23 cellular contexts compared by ENCODE assay signal in the genomic region with DNA sequence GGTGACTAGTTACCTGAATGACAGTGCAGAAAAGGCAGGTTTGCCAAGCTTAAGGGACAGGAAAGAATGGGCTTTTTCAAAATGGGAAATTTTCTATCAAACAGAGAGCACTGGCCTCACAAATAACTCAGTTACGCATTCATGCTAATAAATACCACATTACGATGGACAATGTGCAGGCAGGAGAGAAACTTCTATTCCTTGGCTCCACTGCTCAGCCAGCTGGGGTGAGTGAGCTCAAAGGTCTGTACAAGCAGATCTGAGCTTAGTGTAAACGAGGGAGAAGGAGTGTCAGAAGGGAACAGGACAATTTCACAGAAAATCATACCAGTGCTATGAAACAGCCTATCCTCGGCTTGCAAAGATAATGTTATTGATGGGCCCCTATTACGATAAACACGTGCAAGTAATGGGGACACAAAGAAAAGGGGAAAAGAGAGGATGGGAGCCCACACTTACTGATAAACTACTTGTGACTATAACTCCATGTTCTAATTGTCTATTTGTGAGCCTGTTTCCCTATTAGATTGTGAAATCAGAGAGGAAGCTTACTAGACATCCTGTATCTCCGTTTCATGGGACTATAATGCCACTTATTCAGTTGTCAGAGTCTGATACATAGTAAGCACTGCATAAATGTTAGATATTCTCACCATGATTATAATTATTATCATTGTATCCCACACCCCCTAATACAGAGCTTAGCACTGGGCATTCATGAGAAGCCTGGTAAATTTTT. TPM values are rescaled to one million over a fixed set of nuclear protein-coding genes. Genes with fewer than 3 reads are reported as not detected.
A peak's percentile ranks its signal among the peaks of the same experiment; 100 is the strongest.
DNase-seq lines count a peak whose midpoint lies in the region; ATAC-seq, FAIRE-seq and TF ChIP-seq lines count a peak whose summit lies in the region.
"Had no signal": no experiment of that assay in that cellular context is flagged by ENCODE, and none has a peak within 500 bp of the region (broad histone marks: within the 10 kb centered on the region; RNA-seq: fewer than 3 reads in every experiment).

No MANE protein-coding gene starts in this region.

- peaks cover 5% of the 10 kb centered on the region for H3K4me1 Mint-ChIP-seq in nephron progenitor cell
- H3K4me1 Mint-ChIP-seq: activated naive CD4-positive, alpha-beta T cell treated with anti-CD3 and anti-CD28 coated beads, Interleukin-2, amount 50 U/mL, for 24 hours; stimulated activated naive CD8-positive, alpha-beta T cell treated with anti-CD3 and anti-CD28 coated beads, Interleukin-15, amount 100 ng/mL, for 72 hours had no signal

- TF ChIP-seq CTCF in liver (IDR thresholded peaks at IDR 0.05; ENCODE audit: low read depth, low read length, missing input control) (no peak), HepG2 (CRISPR knock-in tag; IDR thresholded peaks at IDR 0.05) (no peak), nephron progenitor cell (IDR thresholded peaks at IDR 0.05) (no peak), MM.1S (IDR thresholded peaks at IDR 0.05; ENCODE audit: low read length) (no peak)

- no peak overlapping the region for H3K4me3 Mint-ChIP-seq in nephron progenitor cell
- H3K4me3 Mint-ChIP-seq: activated naive CD4-positive, alpha-beta T cell treated with anti-CD3 and anti-CD28 coated beads, Interleukin-2, amount 50 U/mL, for 24 hours; activated T-cell treated with anti-CD3 and anti-CD28 coated beads, Interleukin-2, amount 50 U/mL, for 4 hours; natural killer cell treated with Interleukin-12 subunit alpha and Interleukin-12 subunit beta and Interleukin-15 and Interleukin-18, amount 100 ng/mL, for 72 hours; stimulated activated naive CD8-positive, alpha-beta T cell treated with anti-CD3 and anti-CD28 coated beads, Interleukin-15, amount 100 ng/mL, for 72 hours had no signal

- TF ChIP-seq RAD21 in liver (IDR thresholded peaks at IDR 0.05) (peak in 1 of 2 donors; percentile 13), HepG2 (CRISPR knock-in tag; IDR thresholded peaks at IDR 0.05) (no peak)

- POLR2A ChIA-PET in HepG2 (lab: Yijun Ruan, JAX), result no interaction called here

- H3K27ac Mint-ChIP-seq in nephron progenitor cell, result no peak overlapping the region
- H3K27ac Mint-ChIP-seq: activated naive CD4-positive, alpha-beta T cell treated with anti-CD3 and anti-CD28 coated beads, Interleukin-2, amount 50 U/mL, for 24 hours; natural killer cell treated with Interleukin-12 subunit alpha and Interleukin-12 subunit beta and Interleukin-15 and Interleukin-18, amount 100 ng/mL, for 72 hours; stimulated activated naive CD8-positive, alpha-beta T cell treated with anti-CD3 and anti-CD28 coated beads, Interleukin-15, amount 100 ng/mL, for 72 hours had no signal

- intact Hi-C loops in HepG2 (cut with micrococcal nuclease; ENCODE audit: unreplicated experiment), result no loop called here
- intact Hi-C loops in left ventricle myocardium superior (cut with micrococcal nuclease), result no loop called here
- intact Hi-C loops in aorta (cut with DNase I), result no loop called here

- H3K27ac ChIP-seq in liver (ENCODE audit: low read depth in 1 of 2, low read length in 2 of 2), result peak overlapping the region; percentile 56 to 80
- no peak overlapping the region for H3K27ac ChIP-seq in HepG2 (ENCODE audit: extremely low read length, insufficient read depth, low read length)
- peak overlapping the region; percentile 77 for H3K27ac ChIP-seq in rectal smooth muscle tissue (ENCODE audit: low read depth, low read length)
- H3K27ac ChIP-seq in aorta (ENCODE audit: low read depth in 1 of 2, low read length in 2 of 2), result no peak overlapping the region
- no peak overlapping the region for H3K27ac ChIP-seq in MM.1S (ENCODE audit: low read length)
- H3K27ac ChIP-seq: A549, parathyroid adenoma, RWPE1 had no signal

- H3K79me2 ChIP-seq in HepG2 (ENCODE audit: insufficient read depth, low read length) (no peaks in the 10 kb centered on the region), MM.1S (ENCODE audit: low read length) (no peaks in the 10 kb centered on the region)
- H3K79me2 ChIP-seq: parathyroid adenoma had no signal

- H4K20me1 ChIP-seq in HepG2 (ENCODE audit: insufficient read depth, low read length) (no peaks in the 10 kb centered on the region), MM.1S (ENCODE audit: insufficient read depth, low read length) (no peaks in the 10 kb centered on the region; the same call in 1 of the 2 replicates)

- no peaks in the 10 kb centered on the region for H3K27me3 ChIP-seq in liver (ENCODE audit: control insufficient read depth in 4 of 4, insufficient read depth in 4 of 4, low read length in 3 of 4)
- no peaks in the 10 kb centered on the region for H3K27me3 ChIP-seq in HepG2 (ENCODE audit: control insufficient read depth in 1 of 2, insufficient read depth in 2 of 2, low read length in 2 of 2)
- H3K27me3 ChIP-seq in rectal smooth muscle tissue (ENCODE audit: control insufficient read depth, insufficient read depth, low read length), result no peaks in the 10 kb centered on the region
- no peaks in the 10 kb centered on the region for H3K27me3 ChIP-seq in aorta (ENCODE audit: control insufficient read depth in 1 of 2, insufficient read depth in 2 of 2, low read length in 1 of 2)
- H3K27me3 ChIP-seq in MM.1S (replicated peaks; ENCODE audit: insufficient read depth, low read length), result no peaks in the 10 kb centered on the region

- WGBS in liver, result 27% methylated on average over 7 of the region's 7 CpGs
- WGBS in HepG2 (ENCODE audit: low lambda C conversion rate), result 53% methylated on average over 7 of the region's 7 CpGs
- WGBS in aorta, 2 donors, result 81 to 92% methylated on average over 7 of the region's 7 CpGs

- H3K4me2 ChIP-seq in HepG2 (ENCODE audit: low read depth, low read length), result no peak overlapping the region
- no peak overlapping the region for H3K4me2 ChIP-seq in MM.1S (ENCODE audit: low read depth, low read length)
- H3K4me2 ChIP-seq: A549 had no signal

- H3K4me3 ChIP-seq in liver (ENCODE audit: low read depth in 1 of 3, low read length in 3 of 3), result no peak overlapping the region
- no peak overlapping the region for H3K4me3 ChIP-seq in HepG2 (replicated peaks in 1 of 3; ENCODE audit: insufficient read depth in 1 of 3, low read depth in 2 of 3, low read length in 3 of 3)
- H3K4me3 ChIP-seq in rectal smooth muscle tissue (ENCODE audit: low read length), result no peak overlapping the region
- H3K4me3 ChIP-seq in aorta (ENCODE audit: low read length in 2 of 2), result no peak overlapping the region
- no peak overlapping the region for H3K4me3 ChIP-seq in MM.1S (ENCODE audit: low read length)
- H3K4me3 ChIP-seq: A549, HAP-1 had no signal

- H3K4me1 ChIP-seq in liver (ENCODE audit: control insufficient read depth in 4 of 4, insufficient read depth in 4 of 4, low read length in 3 of 4) (peaks cover 0 to 23% (median 14%) of the 10 kb centered on the region in 4 donors), HepG2 (ENCODE audit: insufficient read depth, low read length) (no peaks in the 10 kb centered on the region), rectal smooth muscle tissue (ENCODE audit: control insufficient read depth, insufficient read depth, low read length) (peaks cover 21% of the 10 kb centered on the region), aorta (ENCODE audit: control insufficient read depth in 1 of 2, insufficient read depth in 2 of 2, low read length in 2 of 2) (peaks cover 0 to under 1% of the 10 kb centered on the region in 2 donors), MM.1S (ENCODE audit: low read length) (no peaks in the 10 kb centered on the region)
- H3K4me1 ChIP-seq: A549, HAP-1, parathyroid adenoma had no signal

- H3K9me3 ChIP-seq in liver (ENCODE audit: control insufficient read depth in 4 of 4, low read length in 3 of 4) (no peaks in the 10 kb centered on the region), HepG2 (ENCODE audit: low read length) (peaks cover 26% of the 10 kb centered on the region), aorta (ENCODE audit: control insufficient read depth, low read length) (no peaks in the 10 kb centered on the region), MM.1S (replicated peaks; ENCODE audit: insufficient read depth, low read length) (no peaks in the 10 kb centered on the region)

- in situ Hi-C loops in HepG2 (cut with HindIII; ENCODE audit: extremely low pct_ligation_motif_present, low pct_unique_long_range_greater_than_20kb), result no loop called here

- no TSS peak for BruUV-seq in HepG2 (replicated peaks; lab: Mats Ljungman, UMichigan)

- no peak for ATAC-seq in HepG2
- ATAC-seq in left ventricle myocardium superior, result peak; percentile 92
- ATAC-seq in aorta (ENCODE audit: low FRiP score), result no peak
- ATAC-seq: A549; activated T-cell treated with anti-CD3 and anti-CD28 coated beads, Interleukin-2, amount 50 U/mL, for 4 hours; natural killer cell treated with Interleukin-12 subunit alpha and Interleukin-12 subunit beta and Interleukin-15 and Interleukin-18, amount 100 ng/mL, for 72 hours; stimulated activated naive CD8-positive, alpha-beta T cell treated with anti-CD3 and anti-CD28 coated beads, Interleukin-15, amount 100 ng/mL, for 72 hours had no signal

- no peak for FAIRE-seq in HepG2 (lab: Jason Lieb, UNC)
- FAIRE-seq: A549, islet of Langerhans had no signal

- H3F3A ChIP-seq in MM.1S (ENCODE audit: insufficient read depth, low read length), result no peaks in the 10 kb centered on the region

- H3K9ac ChIP-seq in liver (ENCODE audit: low read depth in 1 of 2, low read length in 2 of 2), result no peak overlapping the region
- H3K9ac ChIP-seq in HepG2 (ENCODE audit: insufficient read depth, low read depth, low read length), result no peak overlapping the region
- no peak overlapping the region for H3K9ac ChIP-seq in rectal smooth muscle tissue (ENCODE audit: low read length)
- H3K9ac ChIP-seq in MM.1S (ENCODE audit: low read length), result no peak overlapping the region
- H3K9ac ChIP-seq: parathyroid adenoma had no signal

- peaks cover 65% of the 10 kb centered on the region for H3K9me3 Mint-ChIP-seq in nephron progenitor cell
- H3K9me3 Mint-ChIP-seq: natural killer cell treated with Interleukin-12 subunit alpha and Interleukin-12 subunit beta and Interleukin-15 and Interleukin-18, amount 100 ng/mL, for 72 hours had no signal

- no peak for TF ChIP-seq EP300 in HepG2 (IDR thresholded peaks at IDR 0.05; ENCODE audit: low read depth in 2 of 2, low read length in 2 of 2)
- TF ChIP-seq EP300 in HepG2 (CRISPR knock-in tag; IDR thresholded peaks at IDR 0.05; ENCODE audit: borderline replicate concordance), result no peak

- no peak for TF ChIP-seq POLR2A in HepG2 (IDR thresholded peaks at IDR 0.05; ENCODE audit: insufficient read depth in 1 of 2, low read depth in 2 of 2, low read length in 2 of 2)

- CTCF ChIA-PET in HepG2 (lab: Yijun Ruan, JAX; ENCODE audit: low intra/inter-chr PET ratio, low total read pairs), result no interaction called here

- no peaks in the 10 kb centered on the region for H3K9me2 ChIP-seq in MM.1S (replicated peaks; ENCODE audit: insufficient read depth, low read length)

- peaks cover 95% of the 10 kb centered on the region for H3K36me3 Mint-ChIP-seq in nephron progenitor cell (ENCODE audit: low read depth)
- H3K36me3 Mint-ChIP-seq: activated naive CD4-positive, alpha-beta T cell treated with anti-CD3 and anti-CD28 coated beads, Interleukin-2, amount 50 U/mL, for 24 hours had no signal

- DNase-seq in HepG2 (ENCODE audit: low spot score), result no peak
- DNase-seq in left ventricle myocardium superior, result peak; percentile 41
- no peak for DNase-seq in nephron progenitor cell
- no peak for DNase-seq in aorta
- no peak for DNase-seq in MM.1S
- DNase-seq in COR-L47 (lab: John Stamatoyannopoulos, UW), result no peak
- DNase-seq: activated T-cell treated with anti-CD3 and anti-CD28 coated beads, Interleukin-2, amount 50 U/mL, for 4 hours; Kasumi-1; NCI-H1105 treated with DMSO at 0.1 percent for 48 hours; NCI-H510A; NK-92 treated with Interleukin-12 subunit alpha and Interleukin-12 subunit beta, amount 100 ng/mL, for 24 hours; stimulated activated CD4-positive, alpha-beta T cell treated with anti-CD3 and anti-CD28 coated beads, Interleukin-4, amount 100 ng/mL, for 4 hours; stimulated activated naive CD8-positive, alpha-beta T cell treated with anti-CD3 and anti-CD28 coated beads, Interleukin-15, amount 100 ng/mL, for 72 hours; T1000 had no signal

- H2AFZ ChIP-seq in HepG2 (ENCODE audit: low read length), result no peak overlapping the region
- H2AFZ ChIP-seq in MM.1S (ENCODE audit: low read length), result no peak overlapping the region
- H2AFZ ChIP-seq: parathyroid adenoma had no signal

- H3K27me3 Mint-ChIP-seq in nephron progenitor cell (ENCODE audit: low read depth, poor library complexity), result no peaks in the 10 kb centered on the region
- H3K27me3 Mint-ChIP-seq: stimulated activated naive CD8-positive, alpha-beta T cell treated with anti-CD3 and anti-CD28 coated beads, Interleukin-15, amount 100 ng/mL, for 72 hours had no signal

- H3K36me3 ChIP-seq in liver (ENCODE audit: control insufficient read depth in 4 of 4, insufficient read depth in 3 of 4, low read depth in 1 of 4, low read length in 3 of 4), result peaks cover 0 to 4% (median 2%) of the 10 kb centered on the region in 4 donors
- H3K36me3 ChIP-seq in HepG2 (replicated peaks in 1 of 2; ENCODE audit: control insufficient read depth in 1 of 2, insufficient read depth in 2 of 2, low read length in 2 of 2), result no peaks in the 10 kb centered on the region
- H3K36me3 ChIP-seq in rectal smooth muscle tissue (ENCODE audit: control insufficient read depth, insufficient read depth, low read length), result no peaks in the 10 kb centered on the region
- H3K36me3 ChIP-seq in aorta (ENCODE audit: control insufficient read depth in 1 of 2, insufficient read depth in 2 of 2, low read length in 1 of 2), result peaks cover under 1 to 4% of the 10 kb centered on the region in 2 donors
- H3K36me3 ChIP-seq in MM.1S (replicated peaks; ENCODE audit: insufficient read depth, low read length), result peaks cover 6% of the 10 kb centered on the region

RNA-seq across cellular contexts. Expression of gene AMOTL1, which starts 46.3 kb away (rescaled TPM):
- total RNA-seq in liver (10 to 100 TPM in 1 of 2 donors, 1 to 10 TPM in 1; 5.5 to 29.5 TPM), HepG2 (2016; rRNA removed; fragmentation: Illumina TruSeq; extraction: Trizol) (0.20 and 0.24 TPM in 2 replicates), left ventricle myocardium superior (46.3 TPM), aorta (10 to 100 TPM; 66.2 to 78.5 TPM)
- polyA plus RNA-seq in liver (1 to 10 TPM; 2.2 to 8.9 TPM), HepG2 (2011; rRNA removed) (0.01 and 0.03 TPM in 2 replicates), aorta (10 to 100 TPM; 12.5 to 13.0 TPM)
- under 0.01 TPM in 2 replicates for total RNA-seq in HepG2 (2016; cell fraction: cytosol; rRNA removed; fragmentation: Illumina TruSeq; extraction: Trizol; ENCODE audit: low read depth)
- 0.07 and 0.19 TPM in 2 replicates for total RNA-seq in HepG2 (2016; cell fraction: insoluble cytoplasmic fraction; rRNA removed; fragmentation: Illumina TruSeq; extraction: Trizol)
- total RNA-seq in HepG2 (2016; cell fraction: membrane; rRNA removed; fragmentation: Illumina TruSeq; extraction: Trizol), result 0.03 TPM in 2 replicates
- 0.06 and 0.22 TPM in 2 replicates for total RNA-seq in HepG2 (2016; cell fraction: nucleus; rRNA removed; fragmentation: Illumina TruSeq; extraction: Trizol)
- polyA plus RNA-seq in HepG2 (2011; cell fraction: cytosol; rRNA removed), result 0.03 and 0.06 TPM in 2 replicates
- polyA plus RNA-seq in HepG2 (2011; cell fraction: nucleus; rRNA removed), result 0.05 TPM in 2 replicates
- polyA plus RNA-seq in HepG2 (2012), result 0.03 TPM in 2 replicates
- polyA plus RNA-seq in HepG2 (2016; cell fraction: cytosol; fragmentation: Illumina TruSeq; extraction: Trizol; ENCODE audit: low read depth), result not detected in 2 replicates
- 0.04 and 0.26 TPM in 2 replicates for polyA plus RNA-seq in HepG2 (2016; cell fraction: insoluble cytoplasmic fraction; fragmentation: Illumina TruSeq; extraction: Trizol; ENCODE audit: low read depth)
- 0.02 TPM in 2 replicates for polyA plus RNA-seq in HepG2 (2016; cell fraction: membrane; fragmentation: Illumina TruSeq; extraction: Trizol; ENCODE audit: low read depth)
- 0.05 and 0.31 TPM in 2 replicates for polyA plus RNA-seq in HepG2 (2016; cell fraction: nucleus; fragmentation: Illumina TruSeq; extraction: Trizol; ENCODE audit: insufficient read depth, low read depth)
- 0.10 and 17.0 TPM in 2 replicates for polyA minus RNA-seq in HepG2 (2011; rRNA and poly(A)+ RNA removed; ENCODE audit: low replicate concordance)
- 0.10 and 0.53 TPM in 2 replicates for polyA minus RNA-seq in HepG2 (2011; cell fraction: cytosol; rRNA and poly(A)+ RNA removed)
- 0.12 and 0.26 TPM in 2 replicates for polyA minus RNA-seq in HepG2 (2011; cell fraction: nucleus; rRNA and poly(A)+ RNA removed)

Comparison
In these comparisons a context has a peak if more than half of its experiments do, and no peak if none do; other contexts are left out.
1. H3K27ac ChIP-seq: peak in liver (2 of 2) and rectal smooth muscle tissue (single experiment); none in HepG2 (single experiment), aorta (0 of 2) and MM.1S (single experiment).
2. RNA of gene AMOTL1, which starts 46.3 kb away (total RNA-seq): 66.2 to 78.5 TPM in aorta, 46.3 TPM in left ventricle myocardium superior (single experiment) and 5.5 to 29.5 TPM in liver; under 0.01 to 0.24 TPM in HepG2; every median in the first group is over 4 times any median in the second.